8 cellular contexts compared by ENCODE assay signal in the genomic region with DNA sequence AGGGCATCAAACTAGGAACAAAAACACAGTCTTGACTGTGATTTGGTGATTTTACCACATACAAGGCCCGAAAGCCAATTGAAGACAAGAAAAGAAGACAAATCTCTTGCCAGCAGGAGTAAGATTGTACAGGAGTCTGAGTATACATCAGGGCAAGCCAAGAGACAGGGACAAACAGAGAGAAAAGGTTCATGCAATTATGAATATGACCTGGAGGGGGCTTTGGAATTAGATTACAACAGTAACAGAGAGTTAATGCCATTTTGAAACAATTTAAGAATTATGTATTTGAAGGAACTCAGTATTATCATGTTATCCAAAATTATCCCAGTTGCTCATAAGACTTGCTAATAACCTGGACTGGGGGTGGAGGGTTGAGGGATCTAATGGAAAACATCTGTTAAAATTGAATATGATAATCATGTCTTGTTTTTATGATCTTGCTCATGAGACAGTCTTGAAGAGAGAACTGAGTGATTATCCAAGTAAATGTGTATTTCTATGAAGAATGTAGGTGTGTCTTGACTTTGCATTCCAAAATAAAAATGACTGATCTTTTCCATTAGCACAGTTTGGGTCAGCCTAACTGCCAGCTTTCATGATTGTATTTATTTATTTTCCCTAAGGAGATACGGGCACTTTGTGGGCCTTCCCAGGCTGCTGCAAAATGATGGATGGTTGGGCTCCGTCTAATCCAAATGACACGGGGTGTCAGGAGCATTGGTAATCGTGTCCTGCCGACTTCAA.
DNase-seq lines count a peak whose midpoint lies in the region; ATAC-seq and TF ChIP-seq lines count a peak whose summit lies in the region.

No MANE protein-coding gene starts in this region.

- DNase-seq in AG10803 (ENCODE audit: low read depth) (no peak), GM12864 (ENCODE audit: low read depth) (no peak), SK-N-MC (ENCODE audit: low read depth, low spot score) (peak; percentile 34), foreskin keratinocyte (peak in 1 of 2 donors; percentile 37), mucosa of descending colon (no peak), UCSD-AML1 (lab: John Stamatoyannopoulos, UW; ENCODE audit: unreplicated experiment) (no peak)
- DNase-seq in activated CD4-positive, alpha-beta memory T cell treated with anti-CD3 and anti-CD28 coated beads for 36 hours, result no peak

- H3K27ac Mint-ChIP-seq in activated CD4-positive, alpha-beta memory T cell treated with anti-CD3 and anti-CD28 coated beads for 36 hours, result no peak overlapping the region

- H3K4me3 ChIP-seq in AG10803 (ENCODE audit: low read length) (no peak overlapping the region), GM12864 (ENCODE audit: low read depth, low read length) (no peak overlapping the region), SK-N-MC (no peak overlapping the region), mucosa of descending colon (no peak overlapping the region)

- intact Hi-C loops in mucosa of descending colon (cut with DNase I, micrococcal nuclease), result no loop called here
- intact Hi-C loops in activated CD4-positive, alpha-beta memory T cell treated with anti-CD3 and anti-CD28 coated beads for 36 hours (cut with micrococcal nuclease), result no loop called here

- CTCF ChIA-PET in activated CD4-positive, alpha-beta memory T cell treated with anti-CD3 and anti-CD28 coated beads for 36 hours (lab: Charles Lee), result no interaction called here

- no peaks in the 10 kb centered on the region for H3K9me3 ChIP-seq in SK-N-MC (ENCODE audit: low read depth, low read length)
- no peaks in the 10 kb centered on the region for H3K9me3 ChIP-seq in mucosa of descending colon

- H3K27ac ChIP-seq in SK-N-MC, result peak overlapping the region; percentile 43; the same call in 1 of the 2 replicates
- H3K27ac ChIP-seq in foreskin keratinocyte, result peak overlapping the region; percentile 10

- H3K9ac ChIP-seq in SK-N-MC (ENCODE audit: insufficient read length), result no peak overlapping the region

- peaks cover 8% of the 10 kb centered on the region for H3K27me3 Mint-ChIP-seq in activated CD4-positive, alpha-beta memory T cell treated with anti-CD3 and anti-CD28 coated beads for 36 hours

- no peaks in the 10 kb centered on the region for H3K36me3 Mint-ChIP-seq in activated CD4-positive, alpha-beta memory T cell treated with anti-CD3 and anti-CD28 coated beads for 36 hours

- POLR2A ChIA-PET in activated CD4-positive, alpha-beta memory T cell treated with anti-CD3 and anti-CD28 coated beads for 36 hours (lab: Charles Lee), result no interaction called here

- ATAC-seq in foreskin keratinocyte (no peak), GM18858 (IDR thresholded peaks at IDR 0.05; ENCODE audit: unreplicated experiment) (no peak), mucosa of descending colon (no peak)

- no peaks in the 10 kb centered on the region for H3K4me1 ChIP-seq in foreskin keratinocyte
- no peaks in the 10 kb centered on the region for H3K4me1 ChIP-seq in mucosa of descending colon (ENCODE audit: low read depth)

- no peak overlapping the region for H3K4me3 Mint-ChIP-seq in activated CD4-positive, alpha-beta memory T cell treated with anti-CD3 and anti-CD28 coated beads for 36 hours

- H3K4me1 Mint-ChIP-seq in activated CD4-positive, alpha-beta memory T cell treated with anti-CD3 and anti-CD28 coated beads for 36 hours (ENCODE audit: low read depth), result no peaks in the 10 kb centered on the region

- H3K9me3 Mint-ChIP-seq in activated CD4-positive, alpha-beta memory T cell treated with anti-CD3 and anti-CD28 coated beads for 36 hours, result no peaks in the 10 kb centered on the region

- no peaks in the 10 kb centered on the region for H3K27me3 ChIP-seq in foreskin keratinocyte

- no peaks in the 10 kb centered on the region for H3K36me3 ChIP-seq in SK-N-MC (ENCODE audit: insufficient read depth, low read length)
- H3K36me3 ChIP-seq in mucosa of descending colon (ENCODE audit: low read depth), result no peaks in the 10 kb centered on the region

- peak; percentile 46 for TF ChIP-seq CTCF in AG10803 (conservative IDR thresholded peaks at IDR 0.05; ENCODE audit: low read length)
- TF ChIP-seq CTCF in GM12864 (IDR thresholded peaks at IDR 0.05; ENCODE audit: low read depth, low read length, missing control alignments), result peak; percentile 17
- peak; percentile 61 for TF ChIP-seq CTCF in foreskin keratinocyte (conservative IDR thresholded peaks at IDR 0.05)
- no peak for TF ChIP-seq CTCF in mucosa of descending colon (IDR thresholded peaks at IDR 0.05)
